7 cellular contexts compared by ENCODE assay signal in the genomic region with DNA sequence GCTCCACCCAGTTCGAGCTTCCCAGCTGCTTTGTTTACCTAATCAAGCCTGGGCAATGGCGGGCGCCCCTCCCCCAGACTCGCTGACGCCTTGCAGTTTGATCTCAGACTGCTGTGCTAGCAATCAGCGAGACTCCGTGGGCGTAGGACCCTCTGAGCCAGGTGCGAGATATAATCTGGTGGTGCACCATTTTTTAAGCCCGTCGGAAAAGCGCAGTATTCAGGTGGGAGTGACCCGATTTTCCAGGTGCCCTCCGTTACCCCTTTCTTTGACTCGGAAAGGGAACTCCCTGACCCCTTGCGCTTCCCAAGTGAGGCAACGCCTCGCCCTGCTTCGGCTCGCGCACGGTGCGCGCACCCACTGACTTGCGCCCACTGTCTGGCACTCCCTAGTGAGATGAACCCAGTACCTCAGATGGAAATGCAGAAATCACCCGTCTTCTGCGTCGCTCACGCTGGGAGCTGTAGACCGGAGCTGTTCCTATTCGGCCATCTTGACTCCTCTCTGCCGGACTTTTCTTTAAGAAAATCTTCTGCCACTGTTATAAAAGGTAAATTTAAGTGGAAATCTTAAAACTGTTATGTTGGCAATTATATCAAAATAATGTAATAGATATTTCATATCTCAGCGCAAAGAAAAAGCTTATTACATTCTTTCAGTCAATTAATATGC.
DNase-seq lines count a peak whose midpoint lies in the region; ATAC-seq and TF ChIP-seq lines count a peak whose summit lies in the region.
"Not testable (repeated sequence)": the region's sequence is repeated elsewhere in the genome, so short reads cannot be mapped to it uniquely, and the experiment has no call there.

No MANE protein-coding gene starts in this region.

- H3K27ac ChIP-seq in HUES64 (ENCODE audit: low read depth, low read length) = peak overlapping the region; percentile 75

- not testable (repeated sequence) for ATAC-seq in Right ventricle myocardium superior (ENCODE audit: poor library complexity)

- H3K27ac Mint-ChIP-seq in mesothelial cell of epicardium = peak overlapping the region; percentile 94

- peak overlapping the region; percentile 87 for H3K4me3 ChIP-seq in HUES64 (ENCODE audit: low read length)
- H3K4me3 ChIP-seq in astrocyte of the spinal cord (ENCODE audit: low read depth, low read length) = peak overlapping the region; percentile 9

- peaks cover 20% of the 10 kb centered on the region for H3K4me1 ChIP-seq in HUES64 (ENCODE audit: insufficient read depth, low read length)

- TF ChIP-seq CTCF in astrocyte of the spinal cord (IDR thresholded peaks at IDR 0.05; ENCODE audit: low read depth, low read length); mesothelial cell of epicardium (IDR thresholded peaks at IDR 0.05; ENCODE audit: unreplicated experiment): not testable (repeated sequence)

- DNase-seq in SHP77 (lab: John Stamatoyannopoulos, UW) (peak; percentile 11 to 13), activated T-cell treated with anti-CD3 and anti-CD28 coated beads for 1 hour (ENCODE audit: low read depth) (peak; percentile 0), Right ventricle myocardium superior (peak; percentile 37), mesothelial cell of epicardium (ENCODE audit: low spot score in 2 of 2, unreplicated experiment in 2 of 2) (peak in 1 of 2 experiments; percentile 60)
- not testable (repeated sequence) for DNase-seq in astrocyte of the spinal cord (ENCODE audit: low read depth, low spot score)
- peak; percentile 16 for DNase-seq in stimulated activated CD4-positive, alpha-beta T cell treated with anti-CD3 and anti-CD28 coated beads, Interleukin-15, amount 100 ng/mL, for 24 hours

- peaks cover 25% of the 10 kb centered on the region for H3K4me1 Mint-ChIP-seq in mesothelial cell of epicardium

- in situ Hi-C loops in astrocyte of the spinal cord (cut with HindIII; ENCODE audit: low sequenced_read_pairs) = not testable (repeated sequence)

- H3K4me3 Mint-ChIP-seq in mesothelial cell of epicardium = peak overlapping the region; percentile 87

- peak overlapping the region; percentile 92 for H3K9ac ChIP-seq in HUES64 (ENCODE audit: low read depth, low read length)

- not testable (repeated sequence) for H3K9me3 Mint-ChIP-seq in mesothelial cell of epicardium

- H3K9me3 ChIP-seq in HUES64 (ENCODE audit: insufficient read depth, low read depth, low read length) = not testable (repeated sequence)

- intact Hi-C loops in Right ventricle myocardium superior (cut with DNase I) = not testable (repeated sequence)

- 5% methylated on average over 32 of the region's 33 CpGs for WGBS in HUES64

- H3K36me3 ChIP-seq in HUES64 (ENCODE audit: insufficient read depth, low read length) = not testable (repeated sequence)

- H3K27me3 Mint-ChIP-seq in mesothelial cell of epicardium (ENCODE audit: low read depth) = not testable (repeated sequence)

- H3K27me3 ChIP-seq in HUES64 (ENCODE audit: insufficient read depth, low read length) = not testable (repeated sequence)

- not testable (repeated sequence) for H3K36me3 Mint-ChIP-seq in mesothelial cell of epicardium
